7 cellular contexts compared by ENCODE assay signal in genomic region chr5:132457371-132458225, GRCh38. TPM values are rescaled to one million over a fixed set of nuclear protein-coding genes. Genes with fewer than 3 reads are reported as not detected.
DNase-seq lines count a peak whose midpoint lies in the region; ATAC-seq and TF ChIP-seq lines count a peak whose summit lies in the region.

No MANE protein-coding gene starts in this region.

- in situ Hi-C loops in brain microvascular endothelial cell (cut with HindIII; ENCODE audit: low pct_ligation_motif_present, low sequenced_read_pairs) = no loop called here

- H3K36me3 ChIP-seq in brain microvascular endothelial cell (replicated peaks) (no peaks in the 10 kb centered on the region), muscle layer of duodenum (ENCODE audit: control insufficient read depth in 1 of 2, insufficient read depth in 2 of 2, low read length in 2 of 2) (peaks cover 0 to 14% of the 10 kb centered on the region in 2 donors)

- ATAC-seq in GM21515 (IDR thresholded peaks at IDR 0.05; ENCODE audit: unreplicated experiment) = peak; percentile 10
- no peak for ATAC-seq in HG03442 (IDR thresholded peaks at IDR 0.05; ENCODE audit: unreplicated experiment)

- H3K4me3 ChIP-seq in brain microvascular endothelial cell (ENCODE audit: low read depth, low read length) (no peak overlapping the region), muscle layer of duodenum (ENCODE audit: low read depth in 1 of 2, low read length in 2 of 2) (no peak overlapping the region)

- H3K4me1 ChIP-seq in muscle layer of duodenum (ENCODE audit: control insufficient read depth in 1 of 2, insufficient read depth in 2 of 2, low read length in 2 of 2) = peaks cover 48 to 55% of the 10 kb centered on the region in 2 donors

- TF ChIP-seq CTCF in brain microvascular endothelial cell (IDR thresholded peaks at IDR 0.05; ENCODE audit: low read depth, low read length, missing control alignments) = no peak

- no peaks in the 10 kb centered on the region for H3K9me3 ChIP-seq in muscle layer of duodenum (ENCODE audit: control insufficient read depth in 1 of 2, low read length in 2 of 2)

- DNase-seq in NOMO-1 (lab: John Stamatoyannopoulos, UW; ENCODE audit: unreplicated experiment in 2 of 2) (peak; percentile 85 to 88), brain microvascular endothelial cell (peak; percentile 41), mucosa of gallbladder (ENCODE audit: low spot score) (no peak), NCI-H187 (lab: John Stamatoyannopoulos, UW) (no peak)

- peak overlapping the region; percentile 88 for H3K27ac ChIP-seq in brain microvascular endothelial cell
- peak overlapping the region; percentile 78 for H3K27ac ChIP-seq in muscle layer of duodenum (ENCODE audit: low read length)

- H3K27me3 ChIP-seq in brain microvascular endothelial cell (replicated peaks) = no peaks in the 10 kb centered on the region
- H3K27me3 ChIP-seq in muscle layer of duodenum (ENCODE audit: low read depth, low read length) = no peaks in the 10 kb centered on the region

RNA-seq across cellular contexts. Expression of gene IRF1, which starts 33.0 kb away (rescaled TPM):
- total RNA-seq in mucosa of gallbladder = 38.3 TPM

Comparison
In these comparisons a context has a peak if more than half of its experiments do, and no peak if none do; other contexts are left out.
1. DNase-seq: peak in NOMO-1 (2 of 2) and brain microvascular endothelial cell (single experiment); none in mucosa of gallbladder (single experiment) and NCI-H187 (0 of 2).